13 cellular contexts compared by ENCODE assay signal in genomic region chr7:100443096-100443840, GRCh38. TPM values are rescaled to one million over a fixed set of nuclear protein-coding genes. Genes with fewer than 3 reads are reported as not detected.
A peak's percentile ranks its signal among the peaks of the same experiment; 100 is the strongest.
DNase-seq lines count a peak whose midpoint lies in the region; ATAC-seq and TF ChIP-seq lines count a peak whose summit lies in the region.
"Had no signal": no experiment of that assay in that cellular context is flagged by ENCODE, and none has a peak within 500 bp of the region (broad histone marks: within the 10 kb centered on the region; RNA-seq: fewer than 3 reads in every experiment).

No MANE protein-coding gene starts in this region.

- peak overlapping the region in 1 of 5 donors; percentile 30 for H3K9ac ChIP-seq in subcutaneous abdominal adipose tissue (ENCODE audit: low read length in 5 of 5)

- no peak for ATAC-seq in left cardiac atrium
- ATAC-seq: left colon had no signal

- TF ChIP-seq POLR2A in sigmoid colon (IDR thresholded peaks at IDR 0.05), result no peak

- H3K27ac Mint-ChIP-seq in activated naive CD4-positive, alpha-beta T cell treated with anti-CD3 and anti-CD28 coated beads, Interleukin-2, amount 10 ng/mL, durations not matched to agents 7 days and 5 days, result peak overlapping the region; percentile 81

- TF ChIP-seq CTCF in sigmoid colon (IDR thresholded peaks at IDR 0.05), result no peak

- no peak overlapping the region for H3K4me3 Mint-ChIP-seq in activated naive CD4-positive, alpha-beta T cell treated with anti-CD3 and anti-CD28 coated beads, Interleukin-2, amount 10 ng/mL, durations not matched to agents 7 days and 5 days

- no peak for TF ChIP-seq EP300 in sigmoid colon (IDR thresholded peaks at IDR 0.05)

- intact Hi-C loops in left cardiac atrium (cut with DNase I), result no loop called here
- intact Hi-C loops in sigmoid colon (cut with DNase I), result no loop called here

- peak overlapping the region; percentile 78 for H3K27ac ChIP-seq in subcutaneous abdominal adipose tissue (ENCODE audit: low read depth, low read length)
- H3K27ac ChIP-seq in sigmoid colon, result peak overlapping the region in 1 of 4 donors; percentile 43

- H3K9me3 ChIP-seq in subcutaneous abdominal adipose tissue (ENCODE audit: control insufficient read depth in 5 of 5, low read length in 5 of 5) (no peaks in the 10 kb centered on the region), sigmoid colon (no peaks in the 10 kb centered on the region)
- H3K9me3 ChIP-seq: MG63, Peyer's patch had no signal

- CTCF ChIA-PET in activated naive CD4-positive, alpha-beta T cell treated with anti-CD3 and anti-CD28 coated beads, Interleukin-2, amount 10 ng/mL, durations not matched to agents 7 days and 5 days (lab: Charles Lee), result no interaction called here

- WGBS in sigmoid colon, 2 donors, result 92 to 93% methylated on average over 9 of the region's 9 CpGs

- DNase-seq in activated naive CD4-positive, alpha-beta T cell treated with anti-CD3 and anti-CD28 coated beads, Interleukin-2, amount 10 ng/mL, durations not matched to agents 7 days and 5 days, result no peak
- no peak for DNase-seq in activated naive CD4-positive, alpha-beta T cell treated with Interleukin-2 at 50 U/mL for 16 hours
- DNase-seq in left cardiac atrium (peak; percentile 10), sigmoid colon (no peak), DMS153 treated with DMSO at 0.1 percent for 48 hours (lab: John Stamatoyannopoulos, UW; ENCODE audit: unreplicated experiment) (no peak)
- DNase-seq: activated gamma-delta T cell treated with Interleukin-2 at 50 U/mL for 16 hours; left colon; MG63; NCI-H446 treated with DMSO at 0.1 percent for 48 hours; stimulated activated CD4-positive, alpha-beta T cell treated with anti-CD3 and anti-CD28 coated beads, Interleukin-4, amount 100 ng/mL, for 1 hour had no signal

- H3K36me3 ChIP-seq in subcutaneous abdominal adipose tissue (ENCODE audit: control insufficient read depth in 5 of 5, insufficient read depth in 5 of 5, low read length in 5 of 5) (no peaks in the 10 kb centered on the region), sigmoid colon (no peaks in the 10 kb centered on the region)
- H3K36me3 ChIP-seq: MG63, Peyer's patch had no signal

- H3K4me1 ChIP-seq in subcutaneous abdominal adipose tissue (ENCODE audit: control insufficient read depth in 5 of 5, insufficient read depth in 5 of 5, low read length in 5 of 5) (peaks cover 0 to 33% (median 16%) of the 10 kb centered on the region in 5 donors), sigmoid colon (no peaks in the 10 kb centered on the region)

- no peaks in the 10 kb centered on the region for H3K36me3 Mint-ChIP-seq in activated naive CD4-positive, alpha-beta T cell treated with anti-CD3 and anti-CD28 coated beads, Interleukin-2, amount 10 ng/mL, durations not matched to agents 7 days and 5 days

- H3K4me1 Mint-ChIP-seq in activated naive CD4-positive, alpha-beta T cell treated with anti-CD3 and anti-CD28 coated beads, Interleukin-2, amount 10 ng/mL, durations not matched to agents 7 days and 5 days, result peaks cover 30% of the 10 kb centered on the region

- no peaks in the 10 kb centered on the region for H3K27me3 ChIP-seq in subcutaneous abdominal adipose tissue (ENCODE audit: control insufficient read depth in 5 of 5, insufficient read depth in 4 of 5, low read length in 5 of 5)
- H3K27me3 ChIP-seq in sigmoid colon, result no peaks in the 10 kb centered on the region
- H3K27me3 ChIP-seq: MG63, Peyer's patch had no signal

- H3K9me3 Mint-ChIP-seq in activated naive CD4-positive, alpha-beta T cell treated with anti-CD3 and anti-CD28 coated beads, Interleukin-2, amount 10 ng/mL, durations not matched to agents 7 days and 5 days, result no peaks in the 10 kb centered on the region

- no peaks in the 10 kb centered on the region for H3K27me3 Mint-ChIP-seq in activated naive CD4-positive, alpha-beta T cell treated with anti-CD3 and anti-CD28 coated beads, Interleukin-2, amount 10 ng/mL, durations not matched to agents 7 days and 5 days

- H3K4me3 ChIP-seq in subcutaneous abdominal adipose tissue (ENCODE audit: low read depth in 1 of 5, low read length in 5 of 5), result no peak overlapping the region
- H3K4me3 ChIP-seq in sigmoid colon, result no peak overlapping the region
- H3K4me3 ChIP-seq: MG63, Peyer's patch had no signal

RNA-seq across cellular contexts. Expression of gene PPP1R35, which starts 7.0 kb away (rescaled TPM):
- total RNA-seq in left cardiac atrium, result 10 to 100 TPM; 15.5 to 19.8 TPM
- 10 to 100 TPM; 17.4 to 42.6 (median 35.2) TPM for total RNA-seq in sigmoid colon
- 10 to 100 TPM; 28.2 to 45.5 (median 31.4) TPM for polyA plus RNA-seq in sigmoid colon

RNA-seq across cellular contexts. Expression of gene MEPCE, which starts 13.6 kb away (rescaled TPM):
- 10 to 100 TPM; 20.9 to 23.9 TPM for total RNA-seq in left cardiac atrium
- total RNA-seq in sigmoid colon, result 10 to 100 TPM; 20.0 to 29.7 (median 25.5) TPM
- polyA plus RNA-seq in sigmoid colon, result 10 to 100 TPM; 18.0 to 32.1 (median 19.7) TPM

RNA-seq across cellular contexts. Expression of gene ZCWPW1, which starts 14.8 kb away (rescaled TPM):
- total RNA-seq in left cardiac atrium (1 to 10 TPM; 3.6 to 4.9 TPM), sigmoid colon (1 to 10 TPM; 3.8 to 9.4 (median 6.2) TPM)
- 1 to 10 TPM; 1.2 to 6.2 (median 5.4) TPM for polyA plus RNA-seq in sigmoid colon

RNA-seq across cellular contexts. Expression of gene SPACDR, which starts 20.8 kb away (rescaled TPM):
- total RNA-seq in left cardiac atrium (under 1 TPM; 0.38 to 0.73 TPM), sigmoid colon (under 1 TPM in 1 of 4 donors, not detected in 3; 0.95 TPM)
- polyA plus RNA-seq in sigmoid colon, result under 1 TPM in 1 of 3 donors, not detected in 2; 0.63 TPM
- total RNA-seq: frontal cortex, Peyer's patch had no signal

RNA-seq across cellular contexts. Expression of gene TSC22D4, which starts 35.7 kb away (rescaled TPM):
- total RNA-seq in left cardiac atrium, result 10 to 100 TPM; 31.3 to 36.2 TPM
- 10 to 100 TPM; 24.4 to 31.6 (median 28.5) TPM for total RNA-seq in sigmoid colon
- polyA plus RNA-seq in sigmoid colon, result 10 to 100 TPM; 46.8 to 53.5 (median 51.1) TPM
